Comparison of ENCODE assay signal across 28 cellular contexts in the genomic region with DNA sequence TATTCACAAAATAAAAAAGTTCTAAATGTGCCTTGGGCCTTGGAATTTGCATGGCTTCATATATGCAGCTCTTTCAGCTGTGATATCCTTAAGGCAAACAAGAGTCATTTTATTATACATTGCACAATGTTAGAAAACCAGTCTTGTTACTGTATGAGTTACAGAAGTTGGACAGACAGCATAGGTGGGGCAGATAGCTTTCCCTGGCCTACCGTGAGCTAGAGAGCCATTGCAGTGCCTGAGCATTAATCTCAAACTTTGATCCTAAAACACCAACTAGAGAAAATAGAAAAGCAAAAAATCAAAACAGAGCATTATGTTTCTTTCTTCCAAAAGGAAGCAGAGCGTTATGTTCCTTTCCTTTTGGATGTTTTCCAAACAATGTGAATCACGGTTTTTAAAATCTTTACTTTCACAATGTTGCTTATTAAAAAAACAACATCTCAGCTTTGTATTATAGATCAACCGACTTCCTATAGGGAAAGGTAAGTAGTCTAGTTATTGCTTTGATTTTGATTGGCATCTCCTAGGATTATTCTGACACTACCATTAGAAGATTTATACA. TPM values are rescaled to one million over a fixed set of nuclear protein-coding genes. Genes with fewer than 3 reads are reported as not detected.
DNase-seq lines count a peak whose midpoint lies in the region; ATAC-seq, FAIRE-seq and TF ChIP-seq lines count a peak whose summit lies in the region.
"Had no signal": no experiment of that assay in that cellular context is flagged by ENCODE, and none has a peak within 500 bp of the region (broad histone marks: within the 10 kb centered on the region; RNA-seq: fewer than 3 reads in every experiment).

No MANE protein-coding gene starts in this region.

- H3K4me1 ChIP-seq in pancreas (peaks cover 0 to 3% (median 0%) of the 10 kb centered on the region in 3 donors), Karpas-422 (ENCODE audit: low read length) (peaks cover 10% of the 10 kb centered on the region), uterus (no peaks in the 10 kb centered on the region)
- H3K4me1 ChIP-seq: body of pancreas had no signal

- no peaks in the 10 kb centered on the region for H4K20me1 ChIP-seq in Karpas-422 (ENCODE audit: insufficient read depth, low read depth, low read length)
- H4K20me1 ChIP-seq: BLaER1 treated with 17β-estradiol and CSF1 and Interleukin-3, amounts not matched to agents 10 nM and 100 nM had no signal

- DNase-seq in EH (ENCODE audit: low read depth) (peak; percentile 8), astrocyte of the spinal cord (ENCODE audit: low read depth, low spot score) (peak; percentile 2), fibroblast of villous mesenchyme (ENCODE audit: low read depth) (peak; percentile 25), pancreas (no peak), Karpas-422 (no peak), natural killer cell (no peak), HT-29 (ENCODE audit: low spot score) (no peak), uterus (no peak)
- DNase-seq: activated CD4-positive, alpha-beta T cell treated with anti-CD3 and anti-CD28 coated beads, Interleukin-2, amount 50 U/mL, for 4 hours; activated CD8-positive, alpha-beta memory T cell treated with anti-CD3 and anti-CD28 coated beads, Interleukin-2, amount 50 U/mL, for 48 hours; activated naive CD8-positive, alpha-beta T cell treated with anti-CD3 and anti-CD28 coated beads for 36 hours; body of pancreas; cortex of kidney; DND-41; foreskin melanocyte; H7; MV-4-11; NCI-H1694; NCI-H69; stomach had no signal

- no peaks in the 10 kb centered on the region for H3K9me2 ChIP-seq in Karpas-422 (replicated peaks; ENCODE audit: insufficient read depth, low read length)

- ATAC-seq in pancreas (peak in 1 of 4 donors; percentile 20), natural killer cell (no peak)
- ATAC-seq: body of pancreas, SK-N-SH treated with all-trans-retinoic acid at 6 μM for 48 hours had no signal

- H3K36me3 ChIP-seq in pancreas: no peaks in the 10 kb centered on the region
- H3K36me3 ChIP-seq in Karpas-422 (ENCODE audit: insufficient read depth, low read length): no peaks in the 10 kb centered on the region
- no peaks in the 10 kb centered on the region for H3K36me3 ChIP-seq in uterus
- H3K36me3 ChIP-seq: BLaER1 treated with 17β-estradiol and CSF1 and Interleukin-3, amounts not matched to agents 10 nM and 100 nM; stomach; upper lobe of left lung had no signal

- H3K9me3 ChIP-seq in pancreas (peaks cover 0 to 3% (median 0%) of the 10 kb centered on the region in 4 donors), Karpas-422 (ENCODE audit: low read length) (no peaks in the 10 kb centered on the region), uterus (no peaks in the 10 kb centered on the region)
- H3K9me3 ChIP-seq: body of pancreas, Caco-2, upper lobe of left lung had no signal

- no peak overlapping the region for H3K4me3 Mint-ChIP-seq in natural killer cell
- H3K4me3 Mint-ChIP-seq: activated naive CD8-positive, alpha-beta T cell treated with anti-CD3 and anti-CD28 coated beads for 36 hours had no signal

- TF ChIP-seq CTCF in astrocyte of the spinal cord (IDR thresholded peaks at IDR 0.05; ENCODE audit: low read depth, low read length) (no peak), fibroblast of villous mesenchyme (IDR thresholded peaks at IDR 0.05; ENCODE audit: insufficient read depth, low read depth, low read length) (no peak), pancreas (IDR thresholded peaks at IDR 0.05) (no peak), natural killer cell (IDR thresholded peaks at IDR 0.05) (no peak), uterus (IDR thresholded peaks at IDR 0.05) (no peak)

- H3K36me3 Mint-ChIP-seq in natural killer cell: no peaks in the 10 kb centered on the region
- H3K36me3 Mint-ChIP-seq: activated naive CD8-positive, alpha-beta T cell treated with anti-CD3 and anti-CD28 coated beads for 36 hours had no signal

- TF ChIP-seq POLR2A in uterus (IDR thresholded peaks at IDR 0.05): no peak

- H3K27me3 ChIP-seq in pancreas (no peaks in the 10 kb centered on the region), Karpas-422 (ENCODE audit: low read length) (no peaks in the 10 kb centered on the region), uterus (no peaks in the 10 kb centered on the region)
- H3K27me3 ChIP-seq: BLaER1 treated with 17β-estradiol and CSF1 and Interleukin-3, amounts not matched to agents 10 nM and 100 nM; body of pancreas; stomach; upper lobe of left lung had no signal

- no peak overlapping the region for H3K27ac Mint-ChIP-seq in natural killer cell
- H3K27ac Mint-ChIP-seq: activated naive CD8-positive, alpha-beta T cell treated with anti-CD3 and anti-CD28 coated beads for 36 hours; activated T-helper 2 cell treated with anti-CD3 and anti-CD28 coated beads, Interferon-gamma antibody, Interleukin-2, Interleukin-4, amounts not matched to agents 10 μg/mL and 5 μg/mL and 100 μg/mL, durations not matched to agents 14 hours and 24 hours and 36 hours had no signal

- no peak overlapping the region for H3K9ac ChIP-seq in Karpas-422 (ENCODE audit: low read length)
- H3K9ac ChIP-seq: BLaER1 treated with 17β-estradiol and CSF1 and Interleukin-3, amounts not matched to agents 10 nM and 100 nM had no signal

- no peak overlapping the region for H2AFZ ChIP-seq in Karpas-422 (ENCODE audit: low read length)

- no peaks in the 10 kb centered on the region for H3K27me3 Mint-ChIP-seq in natural killer cell (ENCODE audit: low read depth in 2 of 2)
- H3K27me3 Mint-ChIP-seq: activated naive CD8-positive, alpha-beta T cell treated with anti-CD3 and anti-CD28 coated beads for 36 hours had no signal

- no peaks in the 10 kb centered on the region for H3K4me1 Mint-ChIP-seq in natural killer cell
- H3K4me1 Mint-ChIP-seq: activated naive CD8-positive, alpha-beta T cell treated with anti-CD3 and anti-CD28 coated beads for 36 hours had no signal

- peaks cover 14% of the 10 kb centered on the region for H3K79me2 ChIP-seq in Karpas-422 (ENCODE audit: low read length)

- intact Hi-C loops in pancreas (cut with DNase I): no loop called here
- intact Hi-C loops in natural killer cell (cut with micrococcal nuclease): no loop called here
- intact Hi-C loops in uterus (cut with DNase I; ENCODE audit: low total_unique reads): no loop called here

- 69 to 81% methylated on average over 4 of the region's 4 CpGs for WGBS in pancreas, 2 donors

- H3K4me2 ChIP-seq in Karpas-422 (ENCODE audit: low read depth, low read length, poor library complexity, severe bottlenecking): no peak overlapping the region
- H3K4me2 ChIP-seq: BLaER1 treated with 17β-estradiol and CSF1 and Interleukin-3, amounts not matched to agents 10 nM and 100 nM had no signal

- FAIRE-seq in pancreas (lab: Jason Lieb, UNC): peak; percentile 41
- FAIRE-seq: endometrium, islet of Langerhans had no signal

- H3K27ac ChIP-seq in pancreas (no peak overlapping the region), Karpas-422 (ENCODE audit: low read length) (no peak overlapping the region), uterus (no peak overlapping the region)
- H3K27ac ChIP-seq: BLaER1 treated with 17β-estradiol and CSF1 and Interleukin-3, amounts not matched to agents 10 nM and 100 nM; body of pancreas; RWPE1; stomach; upper lobe of left lung had no signal

- H3K4me3 ChIP-seq in astrocyte of the spinal cord (ENCODE audit: low read depth, low read length): no peak overlapping the region
- H3K4me3 ChIP-seq in fibroblast of villous mesenchyme (ENCODE audit: low read depth, low read length): no peak overlapping the region
- no peak overlapping the region for H3K4me3 ChIP-seq in pancreas
- H3K4me3 ChIP-seq in Karpas-422 (ENCODE audit: low read length): no peak overlapping the region
- no peak overlapping the region for H3K4me3 ChIP-seq in uterus
- H3K4me3 ChIP-seq: BLaER1 treated with 17β-estradiol and CSF1 and Interleukin-3, amounts not matched to agents 10 nM and 100 nM; body of pancreas; stomach; upper lobe of left lung had no signal

- in situ Hi-C loops in astrocyte of the spinal cord (cut with HindIII; ENCODE audit: low sequenced_read_pairs): no loop called here

- peaks cover 0 to 8% of the 10 kb centered on the region in 2 donors for H3K9me3 Mint-ChIP-seq in natural killer cell

RNA-seq across cellular contexts. Expression of gene ARHGAP44, which starts 32.2 kb away (rescaled TPM):
- 0.64 and 1.3 TPM in 2 replicates for total RNA-seq in fibroblast of villous mesenchyme
- total RNA-seq in pancreas: 1 to 10 TPM; 3.4 to 7.5 (median 4.4) TPM
- polyA plus RNA-seq in pancreas: 1 to 10 TPM; 3.5 to 6.5 TPM
- 17.1 and 24.6 TPM in 2 replicates for total RNA-seq in Karpas-422 (2014; rRNA removed; shearing (Covaris generic); ENCODE audit: low replicate concordance)
- not detected for total RNA-seq in natural killer cell
- total RNA-seq in HT-29 (2014; rRNA removed; shearing (Covaris generic)): 1.2 TPM in 1 of 2 replicates, not detected in the other
- 10 to 100 TPM in 2 of 4 donors, 1 to 10 TPM in 2; 2.6 to 19.1 (median 13.2) TPM for total RNA-seq in uterus

Comparison
In these comparisons a context has a peak if more than half of its experiments do, and no peak if none do; other contexts are left out.
1. DNase-seq: peak in EH (single experiment), astrocyte of the spinal cord (single experiment) and fibroblast of villous mesenchyme (single experiment); none in pancreas (0 of 6), Karpas-422 (single experiment), natural killer cell (single experiment), HT-29 (single experiment) and uterus (0 of 2).